ENCODE assay signal across 10 cellular contexts in the genomic region with DNA sequence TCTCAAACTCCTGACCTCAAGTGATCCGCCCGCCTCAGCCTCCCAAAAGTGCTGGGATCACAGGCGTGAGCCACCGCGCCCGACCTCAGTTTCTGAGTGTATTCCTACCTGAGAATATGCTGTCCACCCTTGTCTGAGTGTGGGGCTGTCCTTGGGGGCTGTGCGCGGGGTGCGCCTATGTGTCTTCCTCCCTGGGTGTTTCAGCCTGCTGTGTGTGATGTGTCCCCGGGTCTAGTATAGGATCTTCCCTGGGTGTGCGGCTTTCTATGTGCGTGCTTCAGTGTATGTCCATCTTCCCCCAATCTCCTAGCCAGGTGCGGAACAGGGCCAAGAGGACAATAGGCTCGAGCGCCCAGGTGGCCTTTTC. TPM values are rescaled to one million over a fixed set of nuclear protein-coding genes. Genes with fewer than 3 reads are reported as not detected.
A peak's percentile ranks its signal among the peaks of the same experiment; 100 is the strongest.
DNase-seq lines count a peak whose midpoint lies in the region; ATAC-seq and TF ChIP-seq lines count a peak whose summit lies in the region.
"Had no signal": no experiment of that assay in that cellular context is flagged by ENCODE, and none has a peak within 500 bp of the region (broad histone marks: within the 10 kb centered on the region; RNA-seq: fewer than 3 reads in every experiment).

No MANE protein-coding gene starts in this region.

- no peaks in the 10 kb centered on the region for H3K36me3 Mint-ChIP-seq in activated CD4-positive, alpha-beta T cell treated with anti-CD3 and anti-CD28 coated beads, Interleukin-2, amount 10 ng/mL, durations not matched to agents 24 days and 14 days (ENCODE audit: low read depth)
- H3K36me3 Mint-ChIP-seq in chondrocyte (ENCODE audit: low read depth), result no peaks in the 10 kb centered on the region

- H3K36me3 ChIP-seq in lung (ENCODE audit: control insufficient read depth in 2 of 2, insufficient read depth in 2 of 2, low read length in 2 of 2) (no peaks in the 10 kb centered on the region), thymus (ENCODE audit: control insufficient read depth, insufficient read depth) (no peaks in the 10 kb centered on the region)

- no peak for DNase-seq in activated CD4-positive, alpha-beta T cell treated with anti-CD3 and anti-CD28 coated beads, Interleukin-2, amount 10 ng/mL, durations not matched to agents 24 days and 14 days
- no peak for DNase-seq in activated CD4-positive, alpha-beta T cell treated with anti-CD3 and anti-CD28 coated beads for 1 hour
- no peak for DNase-seq in chondrocyte (ENCODE audit: low spot score)
- no peak for DNase-seq in lung (ENCODE audit: low spot score)
- DNase-seq: NCI-H2081 had no signal

- H3K27ac ChIP-seq in lung (ENCODE audit: low read depth in 1 of 2, low read length in 1 of 2), result peak overlapping the region; percentile 71 to 78
- peak overlapping the region; percentile 58 for H3K27ac ChIP-seq in thymus (ENCODE audit: low read depth)

- WGBS in lung, 2 donors, result 65 to 70% methylated on average over 15 of the region's 15 CpGs
- 71% methylated on average over 15 of the region's 15 CpGs for WGBS in thymus

- H3K27me3 ChIP-seq in lung (ENCODE audit: control insufficient read depth, insufficient read depth) (no peaks in the 10 kb centered on the region), thymus (ENCODE audit: control insufficient read depth, insufficient read depth) (no peaks in the 10 kb centered on the region)

- H3K27me3 Mint-ChIP-seq in activated CD4-positive, alpha-beta T cell treated with anti-CD3 and anti-CD28 coated beads, Interleukin-2, amount 10 ng/mL, durations not matched to agents 24 days and 14 days, result peaks cover 57% of the 10 kb centered on the region
- no peaks in the 10 kb centered on the region for H3K27me3 Mint-ChIP-seq in chondrocyte (ENCODE audit: low read depth)

- H3K27ac Mint-ChIP-seq in activated CD4-positive, alpha-beta T cell treated with anti-CD3 and anti-CD28 coated beads, Interleukin-2, amount 10 ng/mL, durations not matched to agents 24 days and 14 days, result peak overlapping the region; percentile 15
- H3K27ac Mint-ChIP-seq in chondrocyte (ENCODE audit: unreplicated experiment), result peak overlapping the region; percentile 74
- H3K27ac Mint-ChIP-seq: activated T-helper 2 cell treated with anti-CD3 and anti-CD28 coated beads, Interferon-gamma antibody, Interleukin-2, Interleukin-4, amounts not matched to agents 10 μg/mL and 5 μg/mL and 100 μg/mL, durations not matched to agents 14 hours and 24 hours and 36 hours had no signal

- H3K4me1 ChIP-seq in lung (ENCODE audit: control insufficient read depth in 2 of 2, insufficient read depth in 2 of 2, low read length in 2 of 2) (peaks cover 3 to 16% of the 10 kb centered on the region in 2 donors), thymus (ENCODE audit: control insufficient read depth, insufficient read depth, low read length) (peaks cover 9% of the 10 kb centered on the region)

- TF ChIP-seq CTCF in chondrocyte (IDR thresholded peaks at IDR 0.05) (no peak), lung (IDR thresholded peaks at IDR 0.05; ENCODE audit: control extremely low read depth, extremely low read depth) (no peak)

- ATAC-seq in lung (ENCODE audit: insufficient read depth, low FRiP score) (no peak), GM21619 (IDR thresholded peaks at IDR 0.05; ENCODE audit: unreplicated experiment) (no peak), HG02763 (IDR thresholded peaks at IDR 0.05; ENCODE audit: unreplicated experiment) (no peak), HG03196 (IDR thresholded peaks at IDR 0.05; ENCODE audit: unreplicated experiment) (no peak)

- peaks cover 11% of the 10 kb centered on the region for H3K4me1 Mint-ChIP-seq in activated CD4-positive, alpha-beta T cell treated with anti-CD3 and anti-CD28 coated beads, Interleukin-2, amount 10 ng/mL, durations not matched to agents 24 days and 14 days
- peaks cover 58% of the 10 kb centered on the region for H3K4me1 Mint-ChIP-seq in chondrocyte (ENCODE audit: low read depth)

- H3K4me3 Mint-ChIP-seq in activated CD4-positive, alpha-beta T cell treated with anti-CD3 and anti-CD28 coated beads, Interleukin-2, amount 10 ng/mL, durations not matched to agents 24 days and 14 days, result no peak overlapping the region
- H3K4me3 Mint-ChIP-seq in chondrocyte (ENCODE audit: unreplicated experiment), result peak overlapping the region; percentile 66

- H3K9me3 ChIP-seq in lung (ENCODE audit: control insufficient read depth in 2 of 2, insufficient read depth in 1 of 2, low read length in 1 of 2), result no peaks in the 10 kb centered on the region
- H3K9me3 ChIP-seq in thymus (ENCODE audit: control insufficient read depth), result no peaks in the 10 kb centered on the region

- no peaks in the 10 kb centered on the region for H3K9me3 Mint-ChIP-seq in activated CD4-positive, alpha-beta T cell treated with anti-CD3 and anti-CD28 coated beads, Interleukin-2, amount 10 ng/mL, durations not matched to agents 24 days and 14 days
- H3K9me3 Mint-ChIP-seq in chondrocyte (ENCODE audit: low read depth), result no peaks in the 10 kb centered on the region
- H3K9me3 Mint-ChIP-seq: activated T-helper 2 cell treated with anti-CD3 and anti-CD28 coated beads, Interferon-gamma antibody, Interleukin-2, Interleukin-4, amounts not matched to agents 10 μg/mL and 5 μg/mL and 100 μg/mL, durations not matched to agents 14 hours and 24 hours and 36 hours had no signal

- intact Hi-C loops in activated CD4-positive, alpha-beta T cell treated with anti-CD3 and anti-CD28 coated beads, Interleukin-2, amount 10 ng/mL, durations not matched to agents 24 days and 14 days (cut with micrococcal nuclease), result no loop called here

- no peak overlapping the region for H3K4me3 ChIP-seq in lung
- H3K4me3 ChIP-seq in thymus (ENCODE audit: low read length), result peak overlapping the region; percentile 70

RNA-seq across cellular contexts. Expression of a gene that starts 8.3 kb away (rescaled TPM):
- 21.2 and 23.5 TPM in 2 replicates for total RNA-seq in activated CD4-positive, alpha-beta T cell treated with anti-CD3 and anti-CD28 coated beads, Interleukin-2, amount 10 ng/mL, durations not matched to agents 24 days and 14 days
- total RNA-seq in chondrocyte (81.8 to 330 TPM (median 83.5 TPM) in 3 replicates), lung (100 to 1,000 TPM; 119 to 192 TPM)
- polyA plus RNA-seq in lung (100 to 1,000 TPM; 134 to 275 TPM), thymus (131 TPM)

RNA-seq across cellular contexts. Expression of a gene that starts 36.6 kb away (rescaled TPM):
- 30.4 and 33.7 TPM in 2 replicates for total RNA-seq in activated CD4-positive, alpha-beta T cell treated with anti-CD3 and anti-CD28 coated beads, Interleukin-2, amount 10 ng/mL, durations not matched to agents 24 days and 14 days
- total RNA-seq in chondrocyte, result 0.72 to 4.3 TPM (median 0.87 TPM) in 3 replicates
- 1 to 10 TPM; 1.7 to 4.9 TPM for total RNA-seq in lung
- polyA plus RNA-seq in lung, result 1 to 10 TPM in 1 of 2 donors, under 1 TPM in 1; 0.83 to 1.2 TPM
- polyA plus RNA-seq in thymus, result 2.0 TPM
